1 cellular context compared by ENCODE assay signal in genomic region chr1:178682429-178682828, GRCh38.
TF ChIP-seq lines count a peak whose summit lies in the region.

No MANE protein-coding gene starts in this region.

TF ChIP-seq in HepG2, 621 proteins besides CTCF, POLR2A, EP300 and RAD21 (continued from another document and continues in another):
- TF ChIP-seq THAP9 (CRISPR knock-in tag; IDR thresholded peaks at IDR 0.05; ENCODE audit: borderline replicate concordance), result no peak
- no peak for TF ChIP-seq ZFP91 (CRISPR knock-in tag; IDR thresholded peaks at IDR 0.05; ENCODE audit: borderline replicate concordance)
- no peak for TF ChIP-seq ZSCAN30 (CRISPR knock-in tag; IDR thresholded peaks at IDR 0.05)
- no peak for TF ChIP-seq ZNF557 (CRISPR knock-in tag; IDR thresholded peaks at IDR 0.05)
- TF ChIP-seq ZNF615 (CRISPR knock-in tag; IDR thresholded peaks at IDR 0.05; ENCODE audit: borderline replicate concordance), result no peak
- no peak for TF ChIP-seq ZFP36 (IDR thresholded peaks at IDR 0.05; ENCODE audit: borderline replicate concordance, low read depth, low read length, partially characterized antibody)
- TF ChIP-seq TEAD2 (CRISPR knock-in tag; IDR thresholded peaks at IDR 0.05), result no peak
- TF ChIP-seq ZBTB14 (CRISPR knock-in tag; IDR thresholded peaks at IDR 0.05), result no peak
- TF ChIP-seq ZBTB7B (CRISPR knock-in tag; IDR thresholded peaks at IDR 0.05), result no peak
- TF ChIP-seq DZIP1 (CRISPR knock-in tag; IDR thresholded peaks at IDR 0.05), result no peak
- no peak for TF ChIP-seq ZNF749 (CRISPR knock-in tag; IDR thresholded peaks at IDR 0.05; ENCODE audit: borderline replicate concordance)
- peak; percentile 84 for TF ChIP-seq CREM (IDR thresholded peaks at IDR 0.05)
- no peak for TF ChIP-seq CREM (CRISPR knock-in tag; IDR thresholded peaks at IDR 0.05)
- no peak for TF ChIP-seq MTA1 (CRISPR knock-in tag; IDR thresholded peaks at IDR 0.05; ENCODE audit: borderline replicate concordance)
- 0 out of 2 replicates have a peak, but pooled peaks have one; percentile 25 for TF ChIP-seq ELF1 (CRISPR knock-in tag; IDR thresholded peaks at IDR 0.05)
- TF ChIP-seq ZNF784 (CRISPR knock-in tag; IDR thresholded peaks at IDR 0.05; ENCODE audit: borderline replicate concordance), result no peak
- TF ChIP-seq ONECUT2 (CRISPR knock-in tag; IDR thresholded peaks at IDR 0.05), result no peak
- no peak for TF ChIP-seq TRIM22 (IDR thresholded peaks at IDR 0.05)
- no peak for TF ChIP-seq FOXM1 (CRISPR knock-in tag; IDR thresholded peaks at IDR 0.05)
- no peak for TF ChIP-seq ARNT (IDR thresholded peaks at IDR 0.05)
- TF ChIP-seq GFI1 (CRISPR knock-in tag; IDR thresholded peaks at IDR 0.05; ENCODE audit: borderline replicate concordance), result peak; percentile 76; the same call in 1 of the 2 replicates
- peak; percentile 49; the same call in 1 of the 2 replicates for TF ChIP-seq RXRA (CRISPR knock-in tag; IDR thresholded peaks at IDR 0.05)
- no peak for TF ChIP-seq ZNF296 (CRISPR knock-in tag; conservative IDR thresholded peaks at IDR 0.05)
- no peak for TF ChIP-seq ZIK1 (CRISPR knock-in tag; IDR thresholded peaks at IDR 0.05; ENCODE audit: borderline replicate concordance, low read depth)
- TF ChIP-seq MXD3 (CRISPR knock-in tag; IDR thresholded peaks at IDR 0.05), result no peak
- TF ChIP-seq POGK (CRISPR knock-in tag; conservative IDR thresholded peaks at IDR 0.05), result no peak
- no peak for TF ChIP-seq ZNF629 (CRISPR knock-in tag; conservative IDR thresholded peaks at IDR 0.05)
- no peak for TF ChIP-seq CEBPZ (IDR thresholded peaks at IDR 0.05; ENCODE audit: low read length)
- TF ChIP-seq MXD1 (CRISPR knock-in tag; IDR thresholded peaks at IDR 0.05), result no peak
- no peak for TF ChIP-seq REST (IDR thresholded peaks at IDR 0.05; ENCODE audit: borderline replicate concordance in 1 of 2, low read depth in 1 of 2, low read length in 2 of 2)
- TF ChIP-seq ZNF83 (CRISPR knock-in tag; IDR thresholded peaks at IDR 0.05; ENCODE audit: borderline replicate concordance), result no peak
- TF ChIP-seq ZNF670 (CRISPR knock-in tag; IDR thresholded peaks at IDR 0.05; ENCODE audit: borderline replicate concordance), result peak; percentile 68; the same call in 1 of the 2 replicates
- TF ChIP-seq SRSF4 (IDR thresholded peaks at IDR 0.05; ENCODE audit: low read depth, low read length, poor library complexity, severe bottlenecking), result no peak
- no peak for TF ChIP-seq TRAFD1 (CRISPR knock-in tag; IDR thresholded peaks at IDR 0.05; ENCODE audit: borderline replicate concordance)
